In the genomic region with DNA sequence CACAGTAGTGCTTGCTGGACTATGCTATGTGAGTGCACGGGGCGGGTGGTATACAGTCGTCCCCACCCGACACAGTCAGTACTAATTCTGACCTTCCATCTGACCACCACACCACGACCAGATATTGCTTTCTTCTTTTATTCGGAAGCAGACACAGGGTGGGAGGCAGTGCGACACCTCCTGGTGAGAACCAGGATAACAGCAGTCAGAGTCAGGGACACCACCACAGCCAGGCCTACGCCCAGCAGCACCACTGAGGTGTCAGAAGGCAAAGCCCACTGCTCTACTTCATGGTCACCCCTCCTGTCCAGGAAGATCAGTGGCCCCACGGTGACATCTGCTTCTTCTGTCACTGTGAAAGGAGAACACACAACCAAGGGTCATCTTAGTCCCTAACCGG, we compare ENCODE assay signal across 8 cellular contexts. TPM values are rescaled to one million over a fixed set of nuclear protein-coding genes. Genes with fewer than 3 reads are reported as not detected.
DNase-seq lines count a peak whose midpoint lies in the region; ATAC-seq and TF ChIP-seq lines count a peak whose summit lies in the region.
"Not testable (repeated sequence)": the region's sequence is repeated elsewhere in the genome, so short reads cannot be mapped to it uniquely, and the experiment has no call there.

No MANE protein-coding gene starts in this region.

- not testable (repeated sequence) for H4K20me1 ChIP-seq in HCT116 (ENCODE audit: insufficient read depth)

- TF ChIP-seq CTCF in HCT116 (IDR thresholded peaks at IDR 0.05 in 2 of 3, conservative IDR thresholded peaks at IDR 0.05 in 1 of 3; ENCODE audit: borderline replicate concordance in 1 of 3, insufficient read depth in 1 of 3, low read depth in 2 of 3, low read length in 2 of 3); activated B cell treated with CpG ODN at 0.5 μM for 24 hours (IDR thresholded peaks at IDR 0.05); left lung (IDR thresholded peaks at IDR 0.05): not testable (repeated sequence)

- not testable (repeated sequence) for H3K36me3 Mint-ChIP-seq in CD4-positive, CD25-positive, alpha-beta regulatory T cell; activated B cell treated with CpG ODN at 0.5 μM for 24 hours (ENCODE audit: low read depth); central memory CD8-positive, alpha-beta T cell (ENCODE audit: insufficient read depth); stimulated activated memory B cell treated with anti-CD40 and anti-IgM and Interleukin-4, amounts not matched to agents 10 μg/mL and 1 μg/mL and 100 μg/mL, for 72 hours

- H3K27ac ChIP-seq in CD4-positive, CD25-positive, alpha-beta regulatory T cell (ENCODE audit: insufficient read depth, low read length, poor library complexity, severe bottlenecking); HCT116 (ENCODE audit: low read depth, low read length); left lung: not testable (repeated sequence)

- DNase-seq in CD4-positive, CD25-positive, alpha-beta regulatory T cell; HCT116 (ENCODE audit: low read depth, low spot score); activated B cell treated with CpG ODN at 0.5 μM for 24 hours; central memory CD8-positive, alpha-beta T cell (ENCODE audit: low spot score in 2 of 2); left lung: not testable (repeated sequence)

- H3K4me3 Mint-ChIP-seq in CD4-positive, CD25-positive, alpha-beta regulatory T cell; activated B cell treated with CpG ODN at 0.5 μM for 24 hours; central memory CD8-positive, alpha-beta T cell; stimulated activated memory B cell treated with anti-CD40 and anti-IgM and Interleukin-4, amounts not matched to agents 10 μg/mL and 1 μg/mL and 100 μg/mL, for 72 hours: not testable (repeated sequence)

- H3K9me2 ChIP-seq in HCT116 (ENCODE audit: insufficient read depth), result not testable (repeated sequence)

- RAD21 ChIA-PET in HCT116 (lab: Charles Lee; ENCODE audit: low non-redundant PET in 1 of 2, low total read pairs in 2 of 2, uncharacterized antibody in 2 of 2, unreplicated experiment in 2 of 2), result not testable (repeated sequence)

- H3K9me3 Mint-ChIP-seq in CD4-positive, CD25-positive, alpha-beta regulatory T cell; activated B cell treated with CpG ODN at 0.5 μM for 24 hours; central memory CD8-positive, alpha-beta T cell; stimulated activated memory B cell treated with anti-CD40 and anti-IgM and Interleukin-4, amounts not matched to agents 10 μg/mL and 1 μg/mL and 100 μg/mL, for 72 hours: not testable (repeated sequence)

- H3K27me3 ChIP-seq in CD4-positive, CD25-positive, alpha-beta regulatory T cell (ENCODE audit: control insufficient read depth, insufficient read depth, low read length); HCT116 (ENCODE audit: insufficient read depth, low read length); left lung: not testable (repeated sequence)

- not testable (repeated sequence) for H3K4me2 ChIP-seq in HCT116 (ENCODE audit: low read length)

- not testable (repeated sequence) for BruUV-seq in HCT116 (replicated peaks; lab: Mats Ljungman, UMichigan)

- peak; percentile 47 to 53 for ATAC-seq in CD4-positive, CD25-positive, alpha-beta regulatory T cell (ENCODE audit: low read depth in 2 of 2)
- peak; percentile 39 for ATAC-seq in GM18909 (IDR thresholded peaks at IDR 0.05; ENCODE audit: poor library complexity, unreplicated experiment)
- ATAC-seq in HCT116, result peak; percentile 57
- ATAC-seq in HG03280 (IDR thresholded peaks at IDR 0.05; ENCODE audit: unreplicated experiment), result peak; percentile 45
- peak; percentile 70 for ATAC-seq in activated B cell treated with CpG ODN at 0.5 μM for 24 hours (ENCODE audit: low read depth)
- peak; percentile 51 for ATAC-seq in central memory CD8-positive, alpha-beta T cell (replicated peaks; ENCODE audit: extremely low read depth, poor library complexity, severe bottlenecking)
- peak; percentile 41 for ATAC-seq in left lung
- peak; percentile 75 for ATAC-seq in stimulated activated memory B cell treated with anti-CD40 and anti-IgM and Interleukin-4, amounts not matched to agents 10 μg/mL and 1 μg/mL and 100 μg/mL, for 72 hours

- POLR2A ChIA-PET in HCT116 (lab: Charles Lee); activated B cell treated with CpG ODN at 0.5 μM for 24 hours (lab: Charles Lee): not testable (repeated sequence)

- H3K27me3 Mint-ChIP-seq in CD4-positive, CD25-positive, alpha-beta regulatory T cell; activated B cell treated with CpG ODN at 0.5 μM for 24 hours; central memory CD8-positive, alpha-beta T cell; stimulated activated memory B cell treated with anti-CD40 and anti-IgM and Interleukin-4, amounts not matched to agents 10 μg/mL and 1 μg/mL and 100 μg/mL, for 72 hours: not testable (repeated sequence)

- H3K79me2 ChIP-seq in HCT116 (ENCODE audit: insufficient read depth, low read length), result not testable (repeated sequence)

- H3K4me3 ChIP-seq in CD4-positive, CD25-positive, alpha-beta regulatory T cell (ENCODE audit: low read depth, low read length); HCT116 (replicated peaks in 1 of 2; ENCODE audit: low read depth in 1 of 2, low read length in 2 of 2); left lung: not testable (repeated sequence)

- not testable (repeated sequence) for H3K9me3 ChIP-seq in CD4-positive, CD25-positive, alpha-beta regulatory T cell (ENCODE audit: control insufficient read depth in 2 of 2, low read length in 2 of 2); HCT116 (ENCODE audit: control insufficient read depth in 1 of 2, insufficient read depth in 1 of 2, low read depth in 1 of 2, low read length in 2 of 2); left lung

- H3K4me1 Mint-ChIP-seq in CD4-positive, CD25-positive, alpha-beta regulatory T cell, result peaks cover 0 to 20% (median 0%) of the 10 kb centered on the region in 4 donors
- not testable (repeated sequence) for H3K4me1 Mint-ChIP-seq in activated B cell treated with CpG ODN at 0.5 μM for 24 hours; central memory CD8-positive, alpha-beta T cell; stimulated activated memory B cell treated with anti-CD40 and anti-IgM and Interleukin-4, amounts not matched to agents 10 μg/mL and 1 μg/mL and 100 μg/mL, for 72 hours

- H2AFZ ChIP-seq in HCT116 (ENCODE audit: low read depth, low read length, poor library complexity, severe bottlenecking), result not testable (repeated sequence)

- not testable (repeated sequence) for TF ChIP-seq RAD21 in HCT116 (IDR thresholded peaks at IDR 0.05; ENCODE audit: low read depth)

- not testable (repeated sequence) for H3K9ac ChIP-seq in HCT116 (ENCODE audit: low read length)

- H3K27ac Mint-ChIP-seq in CD4-positive, CD25-positive, alpha-beta regulatory T cell; activated B cell treated with CpG ODN at 0.5 μM for 24 hours; central memory CD8-positive, alpha-beta T cell (ENCODE audit: low read depth); stimulated activated memory B cell treated with anti-CD40 and anti-IgM and Interleukin-4, amounts not matched to agents 10 μg/mL and 1 μg/mL and 100 μg/mL, for 72 hours: not testable (repeated sequence)

- CTCF ChIA-PET in HCT116 (lab: Charles Lee); activated B cell treated with CpG ODN at 0.5 μM for 24 hours (lab: Charles Lee): not testable (repeated sequence)

- not testable (repeated sequence) for H3K36me3 ChIP-seq in CD4-positive, CD25-positive, alpha-beta regulatory T cell (ENCODE audit: control insufficient read depth, insufficient read depth, low read length); HCT116 (ENCODE audit: control insufficient read depth in 1 of 2, insufficient read depth in 2 of 2, low read length in 2 of 2); left lung

- H3K4me1 ChIP-seq in CD4-positive, CD25-positive, alpha-beta regulatory T cell (ENCODE audit: control insufficient read depth, insufficient read depth, low read length, poor library complexity, severe bottlenecking); HCT116 (ENCODE audit: control insufficient read depth in 1 of 2, insufficient read depth in 2 of 2, low read length in 2 of 2); left lung: not testable (repeated sequence)

- not testable (repeated sequence) for TF ChIP-seq POLR2A in HCT116 (IDR thresholded peaks at IDR 0.05; ENCODE audit: borderline replicate concordance, extremely low read depth, insufficient read depth, insufficient read length)

- intact Hi-C loops in HCT116 (cut with micrococcal nuclease); activated B cell treated with CpG ODN at 0.5 μM for 24 hours (cut with micrococcal nuclease); left lung (cut with DNase I): not testable (repeated sequence)

RNA-seq across cellular contexts. Expression of a gene that starts 17.2 kb away (rescaled TPM):
- 22.3 TPM for total RNA-seq in CD4-positive, CD25-positive, alpha-beta regulatory T cell
- 1 to 10 TPM; 3.1 to 5.7 (median 4.1) TPM for polyA plus RNA-seq in CD4-positive, CD25-positive, alpha-beta regulatory T cell
- total RNA-seq in HCT116 (2021; ENCODE audit: unreplicated experiment) (20.1 TPM), activated B cell treated with CpG ODN at 0.5 μM for 24 hours (9.8 and 14.3 TPM in 2 replicates), left lung (10 to 100 TPM; 17.5 to 20.9 TPM)
- 14.4 and 15.1 TPM in 2 replicates for polyA plus RNA-seq in HCT116 (2012)
